ENCODE assay signal across 6 cellular contexts in genomic region chr19:11433526-11433925, GRCh38. TPM values are rescaled to one million over a fixed set of nuclear protein-coding genes. Genes with fewer than 3 reads are reported as not detected.
"Had no signal": no experiment of that assay in that cellular context is flagged by ENCODE, and none has a peak within 500 bp of the region (broad histone marks: within the 10 kb centered on the region; RNA-seq: fewer than 3 reads in every experiment).

No MANE protein-coding gene starts in this region.

RNA-seq across cellular contexts. Expression of gene ODAD3, which starts 1.4 kb away (rescaled TPM):
- total RNA-seq: HT-29 had no signal

RNA-seq across cellular contexts. Expression of gene RGL3, which starts 14.4 kb away (rescaled TPM):
- total RNA-seq: MCF 10A had no signal

RNA-seq across cellular contexts. Expression of gene ELAVL3, which starts 47.3 kb away (rescaled TPM):
- total RNA-seq: HT-29, IMR-90, LHCN-M2, MCF 10A, PC-3, SK-MEL-5 had no signal
- polyA plus RNA-seq: IMR-90 had no signal
